Comparison of ENCODE assay signal across 1 cellular context in the genomic region with DNA sequence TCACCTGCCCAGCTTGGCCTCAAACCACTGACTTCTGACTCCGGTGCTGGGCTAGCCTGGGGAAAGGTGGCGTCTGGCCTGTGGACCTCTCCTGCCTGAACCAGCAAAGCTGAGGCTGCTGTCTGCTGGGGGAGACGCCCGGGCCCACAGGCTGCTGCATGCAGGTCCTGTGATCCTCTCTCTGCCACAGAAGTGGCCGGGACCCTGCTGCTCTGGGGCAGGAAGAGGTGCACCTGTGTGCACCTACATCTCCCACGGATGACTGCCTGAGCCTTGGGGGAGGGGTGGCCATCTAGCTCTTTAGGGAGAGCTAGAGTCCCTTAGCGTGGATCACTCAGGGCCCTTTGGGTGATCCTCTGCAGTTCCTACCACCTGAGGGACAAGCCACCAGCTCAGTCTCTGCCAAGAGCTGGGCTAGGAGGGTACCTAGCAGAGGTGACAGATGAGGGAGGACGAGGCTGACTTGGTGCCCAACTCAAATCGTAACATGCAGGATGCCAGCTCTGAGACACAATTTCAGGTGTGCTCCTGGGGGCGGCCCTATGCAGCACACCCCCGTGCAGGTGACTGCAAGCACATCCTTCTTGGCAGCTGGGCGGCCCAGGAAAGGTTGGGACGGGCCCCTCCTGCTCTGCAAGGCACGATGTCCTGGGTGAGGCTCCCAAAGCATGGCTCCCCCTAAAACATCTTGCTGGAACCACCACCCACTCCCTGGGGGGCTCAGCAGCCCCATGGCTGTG.
TF ChIP-seq lines count a peak whose summit lies in the region.

No MANE protein-coding gene starts in this region.

TF ChIP-seq in GM12878, 131 proteins besides CTCF, POLR2A, EP300 and RAD21:
- TF ChIP-seq GATAD2B (conservative IDR thresholded peaks at IDR 0.05; ENCODE audit: low read depth) (no peak), TCF3 (IDR thresholded peaks at IDR 0.05; ENCODE audit: borderline replicate concordance, insufficient read depth, low read depth, low read length) (no peak), KLF5 (IDR thresholded peaks at IDR 0.05; ENCODE audit: partially characterized antibody) (no peak), NFIC (IDR thresholded peaks at IDR 0.05; ENCODE audit: low read depth, low read length) (no peak), ZNF274 (IDR thresholded peaks at IDR 0.05; ENCODE audit: insufficient read depth, insufficient read length) (no peak), SREBF1 (IDR thresholded peaks at IDR 0.05; ENCODE audit: low read length) (no peak), SKIL (IDR thresholded peaks at IDR 0.05; ENCODE audit: low read depth, poor library complexity, severe bottlenecking) (no peak), JUND (IDR thresholded peaks at IDR 0.05; ENCODE audit: low read depth, low read length) (no peak), SUPT20H (IDR thresholded peaks at IDR 0.05; ENCODE audit: borderline replicate concordance, control insufficient read depth, low read depth, low read length) (no peak), EED (IDR thresholded peaks at IDR 0.05; ENCODE audit: low read depth) (no peak), ATF3 (IDR thresholded peaks at IDR 0.05; ENCODE audit: borderline replicate concordance, extremely low read depth, low read depth, low read length) (no peak), E2F8 (IDR thresholded peaks at IDR 0.05; ENCODE audit: low read depth, partially characterized antibody) (no peak), ZBTB4 (CRISPR knock-in tag; IDR thresholded peaks at IDR 0.05) (no peak), NRF1 (conservative IDR thresholded peaks at IDR 0.05; ENCODE audit: low read depth, low read length) (no peak)
- TF ChIP-seq, protein P1, sequence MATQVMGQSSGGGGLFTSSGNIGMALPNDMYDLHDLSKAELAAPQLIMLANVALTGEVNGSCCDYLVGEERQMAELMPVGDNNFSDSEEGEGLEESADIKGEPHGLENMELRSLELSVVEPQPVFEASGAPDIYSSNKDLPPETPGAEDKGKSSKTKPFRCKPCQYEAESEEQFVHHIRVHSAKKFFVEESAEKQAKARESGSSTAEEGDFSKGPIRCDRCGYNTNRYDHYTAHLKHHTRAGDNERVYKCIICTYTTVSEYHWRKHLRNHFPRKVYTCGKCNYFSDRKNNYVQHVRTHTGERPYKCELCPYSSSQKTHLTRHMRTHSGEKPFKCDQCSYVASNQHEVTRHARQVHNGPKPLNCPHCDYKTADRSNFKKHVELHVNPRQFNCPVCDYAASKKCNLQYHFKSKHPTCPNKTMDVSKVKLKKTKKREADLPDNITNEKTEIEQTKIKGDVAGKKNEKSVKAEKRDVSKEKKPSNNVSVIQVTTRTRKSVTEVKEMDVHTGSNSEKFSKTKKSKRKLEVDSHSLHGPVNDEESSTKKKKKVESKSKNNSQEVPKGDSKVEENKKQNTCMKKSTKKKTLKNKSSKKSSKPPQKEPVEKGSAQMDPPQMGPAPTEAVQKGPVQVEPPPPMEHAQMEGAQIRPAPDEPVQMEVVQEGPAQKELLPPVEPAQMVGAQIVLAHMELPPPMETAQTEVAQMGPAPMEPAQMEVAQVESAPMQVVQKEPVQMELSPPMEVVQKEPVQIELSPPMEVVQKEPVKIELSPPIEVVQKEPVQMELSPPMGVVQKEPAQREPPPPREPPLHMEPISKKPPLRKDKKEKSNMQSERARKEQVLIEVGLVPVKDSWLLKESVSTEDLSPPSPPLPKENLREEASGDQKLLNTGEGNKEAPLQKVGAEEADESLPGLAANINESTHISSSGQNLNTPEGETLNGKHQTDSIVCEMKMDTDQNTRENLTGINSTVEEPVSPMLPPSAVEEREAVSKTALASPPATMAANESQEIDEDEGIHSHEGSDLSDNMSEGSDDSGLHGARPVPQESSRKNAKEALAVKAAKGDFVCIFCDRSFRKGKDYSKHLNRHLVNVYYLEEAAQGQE (IDR thresholded peaks at IDR 0.05; ENCODE audit: low read depth, low read length) = no peak
TF ChIP-seq in GM12878: peak in this region for 0.
